ENCODE assay signal across 8 cellular contexts in genomic region chrX:12950851-12951589, GRCh38. TPM values are rescaled to one million over a fixed set of nuclear protein-coding genes. Genes with fewer than 3 reads are reported as not detected.
DNase-seq lines count a peak whose midpoint lies in the region; ATAC-seq, FAIRE-seq and TF ChIP-seq lines count a peak whose summit lies in the region.

No MANE protein-coding gene starts in this region.

- FAIRE-seq in keratinocyte (lab: Jason Lieb, UNC), result no peak

- H3K4me3 ChIP-seq in SJSA1 (no peak overlapping the region), keratinocyte (ENCODE audit: control insufficient read depth in 2 of 3, extremely low read depth in 1 of 3, insufficient read depth in 2 of 3, low read depth in 1 of 3, low read length in 3 of 3) (no peak overlapping the region)

- ATAC-seq in GM18868 (IDR thresholded peaks at IDR 0.05; ENCODE audit: unreplicated experiment) (peak; percentile 49), HG03060 (IDR thresholded peaks at IDR 0.05; ENCODE audit: low read depth, unreplicated experiment) (peak; percentile 40)

- H3K36me3 ChIP-seq in SJSA1 (no peaks in the 10 kb centered on the region), keratinocyte (ENCODE audit: control insufficient read depth in 2 of 2, extremely low read depth in 1 of 2, insufficient read depth in 2 of 2, low read length in 2 of 2) (no peaks in the 10 kb centered on the region)

- TF ChIP-seq CTCF in keratinocyte (optimal IDR thresholded peaks at IDR 0.05 in 1 of 3, IDR thresholded peaks at IDR 0.05 in 1 of 3, conservative IDR thresholded peaks at IDR 0.05 in 1 of 3; ENCODE audit: extremely low read depth in 1 of 3, insufficient read depth in 2 of 3, low read length in 3 of 3), result peak; percentile 40 to 83 (median 72)

- H3K9me3 ChIP-seq in SJSA1 (replicated peaks), result no peaks in the 10 kb centered on the region
- no peaks in the 10 kb centered on the region for H3K9me3 ChIP-seq in keratinocyte (ENCODE audit: control insufficient read depth, low read depth, low read length)

- no peaks in the 10 kb centered on the region for H3K9me1 ChIP-seq in keratinocyte (ENCODE audit: control insufficient read depth, extremely low read depth, insufficient read depth, low read length)

- H4K20me1 ChIP-seq in keratinocyte (ENCODE audit: control insufficient read depth, extremely low read depth, insufficient read depth, low read length), result no peaks in the 10 kb centered on the region

- no peak overlapping the region for H3K4me2 ChIP-seq in keratinocyte (ENCODE audit: control insufficient read depth, extremely low read depth, insufficient read depth, low read depth, low read length)

- H3K79me2 ChIP-seq in keratinocyte (ENCODE audit: control insufficient read depth, insufficient read depth, low read length), result no peaks in the 10 kb centered on the region

- no peak overlapping the region for H3K9ac ChIP-seq in keratinocyte (ENCODE audit: control insufficient read depth, extremely low read depth, insufficient read depth, low read length)

- peaks cover 40% of the 10 kb centered on the region for H3K4me1 ChIP-seq in SJSA1 (replicated peaks)
- peaks cover 21% of the 10 kb centered on the region for H3K4me1 ChIP-seq in keratinocyte (ENCODE audit: control insufficient read depth, extremely low read depth, insufficient read depth, low read length)

- H2AFZ ChIP-seq in keratinocyte (ENCODE audit: control insufficient read depth, low read length), result peak overlapping the region; percentile 61

- DNase-seq in 8988T (peak; percentile 64), SJSA1 (ENCODE audit: low read depth in 1 of 2, low spot score in 2 of 2) (no peak), amniotic epithelial cell (ENCODE audit: low read depth) (peak; percentile 55), keratinocyte (ENCODE audit: low read depth, low spot score) (no peak), NCI-H1105 (lab: John Stamatoyannopoulos, UW) (no peak)
- peak; percentile 50 for DNase-seq in stimulated activated naive CD4-positive, alpha-beta T cell treated with Interleukin-2 at 50 U/mL for 16 hours (lab: John Stamatoyannopoulos, UW)

- dilution Hi-C loops in keratinocyte (cut with MboI; ENCODE audit: extremely low pct_ligation_motif_present, low sequenced_read_pairs), result no loop called here

- H3K27ac ChIP-seq in SJSA1 (peak overlapping the region; percentile 79; the same call in 1 of the 2 replicates), keratinocyte (ENCODE audit: control insufficient read depth, insufficient read depth, low read length) (peak overlapping the region; percentile 42)

- no peaks in the 10 kb centered on the region for H3K27me3 ChIP-seq in SJSA1 (replicated peaks)
- H3K27me3 ChIP-seq in keratinocyte (ENCODE audit: control insufficient read depth, extremely low read depth, insufficient read depth, low read length), result no peaks in the 10 kb centered on the region

RNA-seq across cellular contexts. Expression of gene TMSB4X, which starts 23.9 kb away (rescaled TPM):
- total RNA-seq in SJSA1 (2014; rRNA removed; shearing (Covaris generic)), result 4,755 and 8,566 TPM in 2 replicates
- 2,237 to 2,800 TPM (median 2,500 TPM) in 3 replicates for polyA plus RNA-seq in keratinocyte
- 4,864 TPM for polyA plus RNA-seq in keratinocyte (2011; ENCODE audit: low read depth)
- polyA plus RNA-seq in keratinocyte (2011; cell fraction: cytosol; rRNA removed), result 1,912 and 3,162 TPM in 2 replicates
- polyA plus RNA-seq in keratinocyte (2011; cell fraction: nucleus; rRNA removed), result 520 and 614 TPM in 2 replicates
- polyA plus RNA-seq in keratinocyte (2012; ENCODE audit: low replicate concordance), result 3,005 and 4,221 TPM in 2 replicates
- polyA minus RNA-seq in keratinocyte, result 245 to 1,139 TPM (median 824 TPM) in 3 replicates
- polyA minus RNA-seq in keratinocyte (2011; cell fraction: cytosol; rRNA and poly(A)+ RNA removed), result 853 TPM
- 210 and 359 TPM in 2 replicates for polyA minus RNA-seq in keratinocyte (2011; cell fraction: nucleus; rRNA and poly(A)+ RNA removed)

RNA-seq across cellular contexts. Expression of gene TLR8, which starts 44.6 kb away (rescaled TPM):
- total RNA-seq in SJSA1 (2014; rRNA removed; shearing (Covaris generic)), result not detected in 2 replicates
- not detected in 3 replicates for polyA plus RNA-seq in keratinocyte
- not detected for polyA plus RNA-seq in keratinocyte (2011; ENCODE audit: low read depth)
- not detected in 2 replicates for polyA plus RNA-seq in keratinocyte (2011; cell fraction: cytosol; rRNA removed)
- polyA plus RNA-seq in keratinocyte (2011; cell fraction: nucleus; rRNA removed), result not detected in 2 replicates
- not detected in 2 replicates for polyA plus RNA-seq in keratinocyte (2012; ENCODE audit: low replicate concordance)
- polyA minus RNA-seq in keratinocyte, result not detected in 3 replicates
- polyA minus RNA-seq in keratinocyte (2011; cell fraction: cytosol; rRNA and poly(A)+ RNA removed), result not detected
- polyA minus RNA-seq in keratinocyte (2011; cell fraction: nucleus; rRNA and poly(A)+ RNA removed), result 0.11 TPM in 1 of 2 replicates, not detected in the other

Comparison
In these comparisons a context has a peak if more than half of its experiments do, and no peak if none do; other contexts are left out.
1. DNase-seq: peak in 8988T (single experiment), amniotic epithelial cell (single experiment) and stimulated activated naive CD4-positive, alpha-beta T cell treated with Interleukin-2 at 50 U/mL for 16 hours (single experiment); none in SJSA1 (0 of 2), keratinocyte (single experiment) and NCI-H1105 (single experiment).